In the genomic region with DNA sequence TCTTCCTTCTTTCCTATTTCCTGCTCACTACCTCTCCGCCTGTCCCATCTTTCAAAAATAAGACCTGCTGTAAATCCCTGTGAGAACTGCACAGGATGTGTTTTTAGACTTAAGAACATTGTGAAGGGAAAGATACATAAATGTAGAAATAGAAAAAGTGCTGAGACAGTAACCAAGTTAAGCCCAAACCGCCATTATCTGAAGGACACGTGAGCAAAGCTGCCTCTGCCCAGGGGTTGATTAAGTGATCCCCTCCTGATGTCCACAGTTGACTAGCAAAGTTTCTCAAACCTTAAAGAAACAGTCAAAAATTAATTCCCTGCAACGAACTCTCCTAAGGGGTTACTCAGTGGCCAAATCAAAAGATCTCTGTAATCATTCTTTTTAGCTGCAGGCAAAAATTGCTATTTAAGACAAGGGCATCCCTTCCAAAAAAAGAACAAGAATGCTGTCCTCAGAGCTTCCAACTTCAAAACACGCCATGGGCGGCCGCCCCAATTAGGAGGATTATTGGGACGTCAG, we compare ENCODE assay signal across 1 cellular context.
TF ChIP-seq lines count a peak whose summit lies in the region.

No MANE protein-coding gene starts in this region.

TF ChIP-seq in IMR-90, 13 proteins besides CTCF, POLR2A, EP300 and RAD21:
- no peak for TF ChIP-seq CEBPB (IDR thresholded peaks at IDR 0.05; ENCODE audit: low read depth, low read length)
- TF ChIP-seq MXI1 (IDR thresholded peaks at IDR 0.05; ENCODE audit: borderline replicate concordance, low read depth, low read length), result no peak
